18 cellular contexts compared by ENCODE assay signal in the genomic region with DNA sequence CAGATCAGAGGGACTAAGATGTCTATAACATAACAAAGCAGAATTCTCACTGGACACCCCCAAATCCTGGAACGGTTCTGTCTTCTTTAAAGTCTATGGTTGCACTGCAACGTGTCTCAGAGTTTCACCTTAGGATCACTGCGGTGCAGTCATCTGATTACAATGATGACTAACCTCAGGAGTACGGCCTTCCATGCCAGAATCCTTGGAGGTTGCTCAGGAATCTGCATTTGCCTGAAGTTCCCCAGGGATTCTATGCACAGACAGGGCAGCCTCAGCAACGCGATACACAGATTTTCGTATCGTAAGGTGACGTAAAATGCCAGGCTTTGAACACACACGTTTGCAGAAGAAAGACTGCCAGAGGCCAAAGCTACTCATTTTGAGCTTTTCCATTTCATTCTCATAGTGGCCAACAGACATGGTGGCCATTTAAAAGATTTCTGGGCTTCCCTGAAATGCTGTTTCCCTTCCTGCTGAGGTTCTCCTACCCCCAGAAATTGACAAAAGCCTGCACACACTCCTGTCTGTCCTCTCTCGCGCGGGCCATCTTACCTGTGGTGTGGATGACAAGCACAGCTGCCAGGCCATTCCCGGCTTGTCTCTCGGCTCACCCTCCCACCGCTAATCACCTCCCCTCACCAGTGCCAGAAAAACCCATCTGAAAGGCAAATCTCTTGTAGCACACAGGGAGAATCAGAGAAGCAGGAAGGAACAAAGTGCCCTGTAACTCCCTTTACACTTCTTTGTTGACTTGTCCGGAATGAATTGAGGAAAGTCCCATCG.
DNase-seq lines count a peak whose midpoint lies in the region; ATAC-seq, FAIRE-seq and TF ChIP-seq lines count a peak whose summit lies in the region.
"Had no signal": no experiment of that assay in that cellular context is flagged by ENCODE, and none has a peak within 500 bp of the region (broad histone marks: within the 10 kb centered on the region; RNA-seq: fewer than 3 reads in every experiment).

No MANE protein-coding gene starts in this region.

- no peak overlapping the region for H3K4me3 Mint-ChIP-seq in GM23338
- H3K4me3 Mint-ChIP-seq: activated CD8-positive, alpha-beta memory T cell treated with anti-CD3 and anti-CD28 coated beads, Interleukin-2, amount 10 ng/mL, durations not matched to agents 7 days and 5 days; B cell had no signal

- no peak overlapping the region for H3K4me2 ChIP-seq in GM23338
- H3K4me2 ChIP-seq in PC-3 (ENCODE audit: low read length), result peak overlapping the region; percentile 72
- H3K4me2 ChIP-seq in H1 (ENCODE audit: insufficient read depth in 1 of 2, low read depth in 2 of 2, low read length in 2 of 2), result no peak overlapping the region
- no peak overlapping the region for H3K4me2 ChIP-seq in neuronal stem cell (ENCODE audit: insufficient read depth, low read length, poor library complexity, severe bottlenecking)
- no peak overlapping the region for H3K4me2 ChIP-seq in HepG2 (ENCODE audit: low read depth, low read length)

- H4K5ac ChIP-seq in H1 (ENCODE audit: insufficient read length, low read depth, low read length), result no peak overlapping the region

- H3K9me3 Mint-ChIP-seq in GM23338, result no peaks in the 10 kb centered on the region

- CTCF ChIA-PET in PC-3 (lab: Charles Lee), result interaction anchor here (0.9 kb wide), 1 partner anchor 52 kb away, joined by 3 read pairs; no protein-coding TSS in a partner anchor
- CTCF ChIA-PET in H1 (lab: Charles Lee; ENCODE audit: partially characterized antibody), result interaction anchor here (0.7 to 1.1 kb wide), 2 partner anchors 8 to 13 kb away, joined by 3 read pairs; no protein-coding TSS in a partner anchor
- CTCF ChIA-PET in HepG2 (lab: Yijun Ruan, JAX; ENCODE audit: low intra/inter-chr PET ratio, low total read pairs), result no interaction called here

- H4K20me1 ChIP-seq in GM23338 (replicated peaks; ENCODE audit: insufficient read depth), result no peaks in the 10 kb centered on the region
- H4K20me1 ChIP-seq in PC-3 (ENCODE audit: low read length), result no peaks in the 10 kb centered on the region
- no peaks in the 10 kb centered on the region for H4K20me1 ChIP-seq in H1 (replicated peaks in 1 of 2; ENCODE audit: control insufficient read depth in 1 of 2, insufficient read depth in 2 of 2, low read length in 2 of 2)
- H4K20me1 ChIP-seq in HepG2 (ENCODE audit: insufficient read depth, low read length), result no peaks in the 10 kb centered on the region; the same call in 1 of the 2 replicates

- TF ChIP-seq EP300 in H1 (IDR thresholded peaks at IDR 0.05; ENCODE audit: borderline replicate concordance in 1 of 2, low read depth in 2 of 2, low read length in 2 of 2) (no peak), HepG2 (IDR thresholded peaks at IDR 0.05; ENCODE audit: low read depth in 2 of 2, low read length in 2 of 2) (no peak), HepG2 (CRISPR knock-in tag; IDR thresholded peaks at IDR 0.05; ENCODE audit: borderline replicate concordance) (no peak)

- no peak overlapping the region for H2BK15ac ChIP-seq in H1 (ENCODE audit: low read length)
- H2BK15ac ChIP-seq in neuronal stem cell (ENCODE audit: low read length), result no peak overlapping the region

- no peaks in the 10 kb centered on the region for H3K36me3 ChIP-seq in GM23338 (ENCODE audit: insufficient read depth)
- no peaks in the 10 kb centered on the region for H3K36me3 ChIP-seq in PC-3 (ENCODE audit: low read depth, low read length)
- H3K36me3 ChIP-seq in H1 (ENCODE audit: control insufficient read depth in 2 of 4, insufficient read depth in 4 of 4, low read length in 3 of 4), result no peaks in the 10 kb centered on the region
- H3K36me3 ChIP-seq in neuronal stem cell (replicated peaks in 1 of 2; ENCODE audit: control insufficient read depth in 2 of 2, insufficient read depth in 2 of 2, low read length in 2 of 2), result no peaks in the 10 kb centered on the region
- H3K36me3 ChIP-seq in HepG2 (replicated peaks in 1 of 2; ENCODE audit: control insufficient read depth in 1 of 2, insufficient read depth in 2 of 2, low read length in 2 of 2), result no peaks in the 10 kb centered on the region
- no peaks in the 10 kb centered on the region for H3K36me3 ChIP-seq in esophagus squamous epithelium
- H3K36me3 ChIP-seq: colonic mucosa had no signal

- H4K8ac ChIP-seq in H1 (ENCODE audit: extremely low read depth, insufficient read depth, low read length), result no peak overlapping the region; the same call in 1 of the 2 replicates
- no peak overlapping the region for H4K8ac ChIP-seq in neuronal stem cell (ENCODE audit: low read depth, low read length)

- no peak overlapping the region for H3K23ac ChIP-seq in H1 (ENCODE audit: insufficient read length)
- no peak overlapping the region for H3K23ac ChIP-seq in neuronal stem cell (ENCODE audit: low read depth, low read length, poor library complexity)

- H3K27ac ChIP-seq in GM23338 (ENCODE audit: low read depth), result no peak overlapping the region
- peak overlapping the region; percentile 5; the same call in 1 of the 2 replicates for H3K27ac ChIP-seq in PC-3 (ENCODE audit: low read length)
- H3K27ac ChIP-seq in H1 (ENCODE audit: low read depth, low read length), result no peak overlapping the region
- no peak overlapping the region for H3K27ac ChIP-seq in neuronal stem cell (replicated peaks; ENCODE audit: low read length)
- no peak overlapping the region for H3K27ac ChIP-seq in HepG2 (ENCODE audit: extremely low read length, insufficient read depth, low read length)
- peak overlapping the region in 1 of 4 donors; percentile 17 for H3K27ac ChIP-seq in esophagus squamous epithelium
- H3K27ac ChIP-seq: colonic mucosa had no signal

- H3K9me3 ChIP-seq in PC-3 (ENCODE audit: low read length), result no peaks in the 10 kb centered on the region
- H3K9me3 ChIP-seq in H1 (ENCODE audit: insufficient read depth in 2 of 2, low read depth in 1 of 2, low read length in 1 of 2), result no peaks in the 10 kb centered on the region
- no peaks in the 10 kb centered on the region for H3K9me3 ChIP-seq in neuronal stem cell (replicated peaks in 1 of 2; ENCODE audit: control insufficient read depth in 2 of 2, insufficient read depth in 1 of 2, low read depth in 1 of 2, low read length in 2 of 2)
- no peaks in the 10 kb centered on the region for H3K9me3 ChIP-seq in HepG2 (ENCODE audit: low read length)
- H3K9me3 ChIP-seq in esophagus squamous epithelium, result no peaks in the 10 kb centered on the region
- H3K9me3 ChIP-seq: colonic mucosa had no signal

- no peak for TF ChIP-seq RAD21 in H1 (IDR thresholded peaks at IDR 0.05 in 1 of 2, conservative IDR thresholded peaks at IDR 0.05 in 1 of 2; ENCODE audit: low read depth in 2 of 2, low read length in 2 of 2)
- TF ChIP-seq RAD21 in HepG2 (CRISPR knock-in tag; IDR thresholded peaks at IDR 0.05), result no peak

- POLR2A ChIA-PET in PC-3 (lab: Charles Lee; ENCODE audit: unreplicated experiment), result interaction anchor here (0.6 kb wide), 1 partner anchor 102 kb away, joined by 4 read pairs; no protein-coding TSS in a partner anchor
- POLR2A ChIA-PET in H1 (lab: Charles Lee; ENCODE audit: partially characterized antibody), result no interaction called here
- POLR2A ChIA-PET in HepG2 (lab: Yijun Ruan, JAX), result no interaction called here

- 0 out of 3 replicates have a peak, but pooled peaks cover 2% of the 10 kb centered on the region for H3K36me3 Mint-ChIP-seq in GM23338 (ENCODE audit: low read depth)
- H3K36me3 Mint-ChIP-seq: activated CD8-positive, alpha-beta memory T cell treated with anti-CD3 and anti-CD28 coated beads, Interleukin-2, amount 10 ng/mL, durations not matched to agents 7 days and 5 days had no signal

- H2BK5ac ChIP-seq in H1 (ENCODE audit: low read depth, low read length) (no peak overlapping the region), neuronal stem cell (ENCODE audit: low read length) (no peak overlapping the region)

- no peak for DNase-seq in GM23338 (ENCODE audit: low spot score)
- DNase-seq in PC-3, result peak; percentile 60
- DNase-seq in H1 (ENCODE audit: low read depth in 1 of 2, low spot score in 2 of 2), result no peak
- DNase-seq in neuronal stem cell (ENCODE audit: low spot score), result no peak
- no peak for DNase-seq in iPS-NIHi7 (ENCODE audit: extremely low spot score)
- no peak for DNase-seq in HepG2 (ENCODE audit: low spot score)
- DNase-seq in esophagus squamous epithelium (lab: John Stamatoyannopoulos, UW), result no peak
- DNase-seq: activated CD8-positive, alpha-beta memory T cell treated with anti-CD3 and anti-CD28 coated beads, Interleukin-2, amount 10 ng/mL, durations not matched to agents 7 days and 5 days; activated effector memory CD4-positive, alpha-beta T cell treated with anti-CD3 and anti-CD28 coated beads, Interleukin-2, amount 50 U/mL, for 16 hours; colonic mucosa; mesendoderm; NCI-H1930; stimulated activated CD4-positive, alpha-beta T cell treated with anti-CD3 and anti-CD28 coated beads, Interleukin-1b, Interleukin-23, amount 100 ng/mL, for 48 hours; T-helper 2 cell had no signal

- H2AK5ac ChIP-seq in H1 (ENCODE audit: low read depth, low read length) (no peak overlapping the region), neuronal stem cell (ENCODE audit: low read depth, low read length) (no peak overlapping the region)

- no peak for TF ChIP-seq CTCF in GM23338 (conservative IDR thresholded peaks at IDR 0.05; ENCODE audit: low read depth in 2 of 2)
- TF ChIP-seq CTCF in PC-3 (conservative IDR thresholded peaks at IDR 0.05; ENCODE audit: low read depth, low read length), result no peak
- no peak for TF ChIP-seq CTCF in H1 (IDR thresholded peaks at IDR 0.05; ENCODE audit: control extremely low read depth in 1 of 3, insufficient read depth in 1 of 3, low read depth in 1 of 3, low read length in 3 of 3)
- no peak for TF ChIP-seq CTCF in HepG2 (CRISPR knock-in tag; IDR thresholded peaks at IDR 0.05)
- no peak for TF ChIP-seq CTCF in esophagus squamous epithelium (IDR thresholded peaks at IDR 0.05)

- H3K18ac ChIP-seq in H1 (ENCODE audit: extremely low read depth, low read length) (no peak overlapping the region), neuronal stem cell (ENCODE audit: low read length) (no peak overlapping the region)

- no peak overlapping the region for H2BK20ac ChIP-seq in H1 (ENCODE audit: low read length)

- H3K79me1 ChIP-seq in H1 (ENCODE audit: low read depth, low read length) (no peaks in the 10 kb centered on the region), neuronal stem cell (ENCODE audit: low read depth, low read length) (no peaks in the 10 kb centered on the region)

- no TSS peak for BruUV-seq in PC-3 (replicated peaks; lab: Mats Ljungman, UMichigan)
- no TSS peak for BruUV-seq in HepG2 (replicated peaks; lab: Mats Ljungman, UMichigan)

- H3K27me3 ChIP-seq in GM23338 (ENCODE audit: insufficient read depth), result no peaks in the 10 kb centered on the region
- H3K27me3 ChIP-seq in PC-3 (ENCODE audit: low read length), result no peaks in the 10 kb centered on the region
- no peaks in the 10 kb centered on the region for H3K27me3 ChIP-seq in H1 (replicated peaks in 1 of 4; ENCODE audit: control insufficient read depth in 3 of 4, extremely low read depth in 1 of 4, insufficient read depth in 3 of 4, low read length in 3 of 4)
- H3K27me3 ChIP-seq in neuronal stem cell (ENCODE audit: control insufficient read depth in 3 of 3, insufficient read depth in 3 of 3, low read depth in 1 of 3, low read length in 3 of 3), result no peaks in the 10 kb centered on the region
- peaks cover 2 to 18% of the 10 kb centered on the region in 2 experiments; a peak in 4 of 5 replicates for H3K27me3 ChIP-seq in HepG2 (ENCODE audit: control insufficient read depth in 1 of 2, insufficient read depth in 2 of 2, low read length in 2 of 2)
- H3K27me3 ChIP-seq in esophagus squamous epithelium, result no peaks in the 10 kb centered on the region
- H3K27me3 ChIP-seq: colonic mucosa had no signal

- H3K9ac ChIP-seq in PC-3 (ENCODE audit: low read length), result no peak overlapping the region
- no peak overlapping the region for H3K9ac ChIP-seq in H1 (replicated peaks in 1 of 4; ENCODE audit: extremely low read depth in 1 of 4, low read depth in 3 of 4, low read length in 3 of 4)
- H3K9ac ChIP-seq in neuronal stem cell (ENCODE audit: low read depth, low read length, poor library complexity), result no peak overlapping the region
- no peak overlapping the region for H3K9ac ChIP-seq in HepG2 (ENCODE audit: insufficient read depth, low read depth, low read length)

- H3K9me2 ChIP-seq in GM23338 (ENCODE audit: insufficient read depth) (no peaks in the 10 kb centered on the region), PC-3 (replicated peaks; ENCODE audit: low read length) (no peaks in the 10 kb centered on the region)

- H2BK12ac ChIP-seq in H1 (ENCODE audit: low read depth, low read length), result no peak overlapping the region
- H2BK12ac ChIP-seq in neuronal stem cell (ENCODE audit: low read length), result no peak overlapping the region

- no peak overlapping the region for H2BK120ac ChIP-seq in H1 (replicated peaks; ENCODE audit: low read depth, low read length)
- no peak overlapping the region for H2BK120ac ChIP-seq in neuronal stem cell (ENCODE audit: low read depth, low read length)

- no peak overlapping the region for H3K56ac ChIP-seq in H1 (replicated peaks; ENCODE audit: insufficient read length, low read depth, low read length)

- intact Hi-C loops in PC-3 (cut with micrococcal nuclease) (no loop called here), HepG2 (cut with micrococcal nuclease; ENCODE audit: unreplicated experiment) (no loop called here), esophagus squamous epithelium (cut with DNase I) (no loop called here)

- WGBS in H1 (ENCODE audit: extremely low coverage in 1 of 2, insufficient coverage in 1 of 2, insufficient read length in 1 of 2, insufficient replicate concordance in 2 of 2, low coverage in 1 of 2, low lambda C conversion rate in 2 of 2, missing lambda C conversion rate in 1 of 2), 2 experiments, result 93% methylated on average over 18 of the region's 18 CpGs; no CpG with 5 or more reads in 1 of the 2 experiments
- WGBS in neuronal stem cell (ENCODE audit: extremely low coverage in 2 of 2, insufficient read length in 2 of 2, insufficient replicate concordance in 1 of 2), 2 donors, result no CpG with 5 or more reads among the region's 18 CpGs
- WGBS in HepG2 (ENCODE audit: low lambda C conversion rate), result 44% methylated on average over 18 of the region's 18 CpGs
- 70 to 76% methylated on average over 15 to 16 of the region's 18 CpGs for WGBS in esophagus squamous epithelium, 2 donors

- no peak overlapping the region for H3K27ac Mint-ChIP-seq in GM23338
- H3K27ac Mint-ChIP-seq: activated CD8-positive, alpha-beta memory T cell treated with anti-CD3 and anti-CD28 coated beads, Interleukin-2, amount 10 ng/mL, durations not matched to agents 7 days and 5 days; B cell had no signal

- H3K4me3 ChIP-seq in GM23338 (no peak overlapping the region), PC-3 (ENCODE audit: low read length) (peak overlapping the region; percentile 12; the same call in 1 of the 2 replicates), H1 (ENCODE audit: extremely low read depth in 1 of 4, insufficient read depth in 2 of 4, low read depth in 3 of 4, low read length in 4 of 4) (no peak overlapping the region), neuronal stem cell (ENCODE audit: low read length in 2 of 2) (no peak overlapping the region), HepG2 (replicated peaks in 1 of 3; ENCODE audit: insufficient read depth in 1 of 3, low read depth in 2 of 3, low read length in 3 of 3) (no peak overlapping the region), esophagus squamous epithelium (no peak overlapping the region)
- H3K4me3 ChIP-seq: colonic mucosa had no signal

- H3F3A ChIP-seq in GM23338 (replicated peaks; ENCODE audit: low read depth) (no peaks in the 10 kb centered on the region), PC-3 (ENCODE audit: low read length, unreplicated experiment) (no peaks in the 10 kb centered on the region)

- peaks cover 8% of the 10 kb centered on the region for H3K27me3 Mint-ChIP-seq in GM23338 (ENCODE audit: insufficient read depth, low read depth, poor library complexity)

- H3K4ac ChIP-seq in H1 (replicated peaks; ENCODE audit: insufficient read length, low read depth, low read length) (no peak overlapping the region), neuronal stem cell (ENCODE audit: low read length) (no peak overlapping the region)

- H3K14ac ChIP-seq in H1 (ENCODE audit: insufficient read length), result no peak overlapping the region
- no peak overlapping the region for H3K14ac ChIP-seq in neuronal stem cell (ENCODE audit: low read length)

- ATAC-seq in GM23338, result no peak
- peak; percentile 77 for ATAC-seq in PC-3
- no peak for ATAC-seq in HepG2
- ATAC-seq in HG03139 (IDR thresholded peaks at IDR 0.05; ENCODE audit: unreplicated experiment), result no peak
- ATAC-seq: activated CD4-positive, CD25-positive, alpha-beta regulatory T cell treated with anti-CD3 and anti-CD28 coated beads, Interleukin-2, amount 50 U/mL, for 24 hours; activated CD8-positive, alpha-beta memory T cell treated with anti-CD3 and anti-CD28 coated beads, Interleukin-2, amount 10 ng/mL, durations not matched to agents 7 days and 5 days; Right ventricle myocardium inferior had no signal

- peaks cover 4% of the 10 kb centered on the region; the same call in 1 of the 3 replicates for H3K4me1 Mint-ChIP-seq in GM23338
- H3K4me1 Mint-ChIP-seq: activated CD8-positive, alpha-beta memory T cell treated with anti-CD3 and anti-CD28 coated beads, Interleukin-2, amount 10 ng/mL, durations not matched to agents 7 days and 5 days; B cell had no signal

- H3K79me2 ChIP-seq in GM23338 (replicated peaks; ENCODE audit: insufficient read depth), result no peaks in the 10 kb centered on the region
- no peaks in the 10 kb centered on the region for H3K79me2 ChIP-seq in PC-3 (ENCODE audit: low read length)
- H3K79me2 ChIP-seq in H1 (ENCODE audit: control insufficient read depth in 1 of 2, insufficient read depth in 2 of 2, low read length in 2 of 2), result no peaks in the 10 kb centered on the region
- no peaks in the 10 kb centered on the region for H3K79me2 ChIP-seq in HepG2 (ENCODE audit: insufficient read depth, low read length)

- in situ Hi-C loops in HepG2 (cut with HindIII; ENCODE audit: extremely low pct_ligation_motif_present, low pct_unique_long_range_greater_than_20kb), result no loop called here

- TF ChIP-seq POLR2A in H1 (IDR thresholded peaks at IDR 0.05; ENCODE audit: control extremely low read depth in 1 of 2, low read depth in 2 of 2, low read length in 2 of 2) (no peak), HepG2 (IDR thresholded peaks at IDR 0.05; ENCODE audit: insufficient read depth in 1 of 2, low read depth in 2 of 2, low read length in 2 of 2) (no peak), esophagus squamous epithelium (IDR thresholded peaks at IDR 0.05) (no peak)

- H3K23me2 ChIP-seq in H1 (ENCODE audit: low read depth, low read length), result no peaks in the 10 kb centered on the region

- H2AFZ ChIP-seq in GM23338 (peak overlapping the region; percentile 63; the same call in 1 of the 2 replicates), PC-3 (ENCODE audit: low read length) (peak overlapping the region; percentile 45; the same call in 1 of the 2 replicates), H1 (ENCODE audit: low read length) (0 out of 2 replicates have a peak overlapping the region, but pooled peaks have one; percentile 50), neuronal stem cell (ENCODE audit: low read length) (peak overlapping the region; percentile 42), HepG2 (ENCODE audit: low read length) (no peak overlapping the region)

- no peak for FAIRE-seq in H1 (lab: Jason Lieb, UNC)
- no peak for FAIRE-seq in HepG2 (lab: Jason Lieb, UNC)

- H3K4me1 ChIP-seq in GM23338 (ENCODE audit: insufficient read depth) (no peaks in the 10 kb centered on the region), PC-3 (ENCODE audit: insufficient read depth, low read length) (peaks cover 25% of the 10 kb centered on the region), H1 (replicated peaks in 1 of 4; ENCODE audit: control insufficient read depth in 3 of 4, insufficient read depth in 4 of 4, low read length in 3 of 4) (no peaks in the 10 kb centered on the region), neuronal stem cell (ENCODE audit: control insufficient read depth in 2 of 2, insufficient read depth in 1 of 2, low read depth in 1 of 2, low read length in 2 of 2) (peaks cover 21 to 24% of the 10 kb centered on the region in 2 donors), HepG2 (ENCODE audit: insufficient read depth, low read length) (no peaks in the 10 kb centered on the region), esophagus squamous epithelium (peaks cover 0 to 59% (median 16%) of the 10 kb centered on the region in 3 donors)
- H3K4me1 ChIP-seq: colonic mucosa had no signal

- H4K91ac ChIP-seq in H1 (replicated peaks; ENCODE audit: insufficient read length, low read length), result no peak overlapping the region
- H4K91ac ChIP-seq in neuronal stem cell (ENCODE audit: low read depth, low read length, poor library complexity), result no peak overlapping the region
